15 cellular contexts compared by ENCODE assay signal in the genomic region with DNA sequence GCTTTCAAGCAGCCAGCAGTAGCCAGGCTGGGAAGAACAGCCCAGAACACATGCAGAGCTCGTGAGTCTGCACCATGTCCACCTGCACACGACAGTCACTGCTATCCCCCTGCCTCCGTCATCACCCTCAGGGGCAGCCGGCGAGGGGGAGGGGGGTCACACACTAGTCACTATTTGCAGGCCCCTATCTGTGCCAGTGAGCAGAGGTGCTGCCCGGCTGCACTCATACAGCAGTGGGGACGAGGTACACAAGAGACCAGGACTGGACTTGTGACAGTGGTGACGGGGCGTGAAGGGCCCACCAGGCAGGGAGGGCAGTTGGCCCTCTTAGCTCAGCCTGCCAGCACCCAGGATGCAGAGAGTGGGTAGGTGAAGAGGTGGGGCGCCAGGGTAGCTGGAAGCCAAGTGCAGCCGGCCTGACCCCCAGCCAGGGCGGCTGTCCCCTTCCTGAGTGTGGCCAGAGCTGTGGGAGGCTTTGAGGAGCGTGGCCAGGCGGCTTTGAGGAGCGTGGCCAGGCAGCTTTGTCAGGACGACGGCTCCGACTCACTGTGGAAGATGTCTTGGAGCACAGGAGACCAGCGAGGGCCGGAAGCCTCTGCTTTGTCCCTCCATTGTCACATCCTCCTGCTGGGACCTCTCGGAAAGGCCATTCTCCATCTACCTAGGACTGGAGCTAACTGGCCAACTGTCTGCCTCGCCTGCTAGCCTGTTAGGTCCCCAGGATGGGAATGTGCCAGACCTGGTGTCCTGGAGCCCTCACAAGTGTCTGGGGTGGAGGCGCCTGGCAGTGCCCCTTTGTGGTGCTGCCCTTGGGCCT. TPM values are rescaled to one million over a fixed set of nuclear protein-coding genes. Genes with fewer than 3 reads are reported as not detected.
"Had no signal": no experiment of that assay in that cellular context is flagged by ENCODE, and none has a peak within 500 bp of the region (broad histone marks: within the 10 kb centered on the region; RNA-seq: fewer than 3 reads in every experiment).

No MANE protein-coding gene starts in this region.

- H3K27me3 ChIP-seq: adrenal gland, gastroesophageal sphincter, suprapubic skin, upper lobe of left lung had no signal

- FAIRE-seq: islet of Langerhans, small intestine had no signal

- DNase-seq: activated CD4-positive, alpha-beta T cell treated with anti-CD3 and anti-CD28 coated beads for 1 hour; activated CD4-positive, alpha-beta T cell treated with anti-CD3 and anti-CD28 coated beads, Interleukin-2, amount 50 U/mL, for 4 hours; activated naive CD4-positive, alpha-beta T cell treated with anti-CD3 and anti-CD28 coated beads, Interleukin-2, amount 10 ng/mL, durations not matched to agents 7 days and 5 days; naive thymus-derived CD8-positive, alpha-beta T cell; right cardiac atrium; small intestine; stimulated activated CD4-positive, alpha-beta T cell treated with anti-CD3 and anti-CD28 coated beads, Interleukin-4, amount 100 ng/mL, for 4 hours; stimulated activated CD8-positive, alpha-beta memory T cell treated with anti-CD3 and anti-CD28 coated beads, Interleukin-4, amount 100 ng/mL, for 48 hours had no signal

- H3K27ac ChIP-seq: adrenal gland, gastroesophageal sphincter, suprapubic skin, upper lobe of left lung, VCaP had no signal

- H3K36me3 ChIP-seq: adrenal gland, gastroesophageal sphincter, suprapubic skin, upper lobe of left lung had no signal

- H3K9me3 ChIP-seq: adrenal gland, gastroesophageal sphincter, suprapubic skin, upper lobe of left lung had no signal

- H3K4me3 ChIP-seq: adrenal gland, gastroesophageal sphincter, suprapubic skin, upper lobe of left lung had no signal

- H3K4me1 ChIP-seq: adrenal gland, gastroesophageal sphincter, suprapubic skin, upper lobe of left lung had no signal

RNA-seq across cellular contexts. Expression of gene FGD5, which starts 52.1 kb away (rescaled TPM):
- total RNA-seq: T-helper 1 cell treated with Interleukin-12 subunit alpha and Interleukin-12 subunit beta and Interleukin-4 antibody, amounts not matched to agents 30 ng/mL and 1 ng/mL, for 36 hours had no signal
- polyA plus RNA-seq: naive thymus-derived CD8-positive, alpha-beta T cell had no signal
